In genomic region chr12:122203968-122204828, GRCh38 we compare ENCODE assay signal across 8 cellular contexts. TPM values are rescaled to one million over a fixed set of nuclear protein-coding genes. Genes with fewer than 3 reads are reported as not detected.
DNase-seq lines count a peak whose midpoint lies in the region; ATAC-seq, FAIRE-seq and TF ChIP-seq lines count a peak whose summit lies in the region.

No MANE protein-coding gene starts in this region.

- TF ChIP-seq CTCF in kidney (IDR thresholded peaks at IDR 0.05; ENCODE audit: borderline replicate concordance, extremely low read depth, insufficient read depth) (no peak), stomach (IDR thresholded peaks at IDR 0.05) (no peak)

- POLR2A ChIA-PET in activated naive CD8-positive, alpha-beta T cell treated with anti-CD3 and anti-CD28 coated beads, Interleukin-2, amount 10 ng/mL, durations not matched to agents 7 days and 5 days (lab: Charles Lee): no interaction called here

- peak; percentile 34 for DNase-seq in stimulated activated CD4-positive, alpha-beta T cell treated with anti-CD3 and anti-CD28 coated beads, Interleukin-4, amount 100 ng/mL, for 1 hour
- DNase-seq in stimulated activated CD4-positive, alpha-beta T cell treated with anti-CD3 and anti-CD28 coated beads, Interleukin-1b, Interleukin-23, amount 100 ng/mL, for 48 hours: no peak
- no peak for DNase-seq in activated naive CD8-positive, alpha-beta T cell treated with anti-CD3 and anti-CD28 coated beads, Interleukin-2, amount 10 ng/mL, durations not matched to agents 7 days and 5 days
- DNase-seq in kidney (peak; percentile 71), stomach (no peak), NCI-H510A (lab: John Stamatoyannopoulos, UW) (no peak), NCI-H1436 treated with DMSO at 0.1 percent for 48 hours (lab: John Stamatoyannopoulos, UW) (no peak), hepatic stellate cell (ENCODE audit: low spot score) (no peak)

- peaks cover 8% of the 10 kb centered on the region for H3K4me1 Mint-ChIP-seq in activated naive CD8-positive, alpha-beta T cell treated with anti-CD3 and anti-CD28 coated beads, Interleukin-2, amount 10 ng/mL, durations not matched to agents 7 days and 5 days

- WGBS in stomach, 5 donors: 6 to 20% (median 6%) methylated on average over 20 to 92 of the region's 92 CpGs

- H3K27ac ChIP-seq in kidney (ENCODE audit: low read depth in 2 of 2, low read length in 2 of 2): no peak overlapping the region
- no peak overlapping the region for H3K27ac ChIP-seq in stomach

- ATAC-seq in activated naive CD8-positive, alpha-beta T cell treated with anti-CD3 and anti-CD28 coated beads, Interleukin-2, amount 10 ng/mL, durations not matched to agents 7 days and 5 days (ENCODE audit: low read depth): no peak

- intact Hi-C loops in kidney (cut with DNase I) (no loop called here), stomach (cut with DNase I; ENCODE audit: low total_unique reads) (no loop called here)

- peak overlapping the region; percentile 57 for H3K4me3 Mint-ChIP-seq in activated naive CD8-positive, alpha-beta T cell treated with anti-CD3 and anti-CD28 coated beads, Interleukin-2, amount 10 ng/mL, durations not matched to agents 7 days and 5 days

- H3K4me1 ChIP-seq in kidney (ENCODE audit: control insufficient read depth in 1 of 2, insufficient read depth in 1 of 2, low read depth in 1 of 2, low read length in 2 of 2): peaks cover 0 to 7% of the 10 kb centered on the region in 2 donors
- peaks cover 19 to 29% (median 24%) of the 10 kb centered on the region in 4 donors for H3K4me1 ChIP-seq in stomach

- peaks cover 25% of the 10 kb centered on the region for H3K27me3 Mint-ChIP-seq in activated naive CD8-positive, alpha-beta T cell treated with anti-CD3 and anti-CD28 coated beads, Interleukin-2, amount 10 ng/mL, durations not matched to agents 7 days and 5 days

- no peak for FAIRE-seq in kidney (lab: Jason Lieb, UNC)

- H3K9me3 ChIP-seq in kidney (ENCODE audit: control insufficient read depth in 1 of 2, low read length in 2 of 2) (no peaks in the 10 kb centered on the region), stomach (no peaks in the 10 kb centered on the region)

- no peak overlapping the region for H3K9ac ChIP-seq in kidney (ENCODE audit: low read length in 2 of 2)

- no peak overlapping the region for H3K4me3 ChIP-seq in kidney (ENCODE audit: low read length in 2 of 2)
- H3K4me3 ChIP-seq in stomach: peak overlapping the region; percentile 54 to 79 (median 66)

- peaks cover 5 to 64% (median 49%) of the 10 kb centered on the region in 3 donors for H3K27me3 ChIP-seq in stomach

- TF ChIP-seq EP300 in stomach (IDR thresholded peaks at IDR 0.05): no peak

- H3K27ac Mint-ChIP-seq in activated naive CD8-positive, alpha-beta T cell treated with anti-CD3 and anti-CD28 coated beads, Interleukin-2, amount 10 ng/mL, durations not matched to agents 7 days and 5 days: no peak overlapping the region

- H3K9me3 Mint-ChIP-seq in activated naive CD8-positive, alpha-beta T cell treated with anti-CD3 and anti-CD28 coated beads, Interleukin-2, amount 10 ng/mL, durations not matched to agents 7 days and 5 days: no peaks in the 10 kb centered on the region

- H3K36me3 ChIP-seq in kidney (ENCODE audit: control insufficient read depth in 1 of 2, insufficient read depth in 2 of 2, low read length in 2 of 2) (peaks cover 9 to 11% of the 10 kb centered on the region in 2 donors), stomach (peaks cover 22 to 28% (median 27%) of the 10 kb centered on the region in 4 donors)

- TF ChIP-seq POLR2A in stomach (IDR thresholded peaks at IDR 0.05): no peak

- peaks cover 9% of the 10 kb centered on the region for H3K36me3 Mint-ChIP-seq in activated naive CD8-positive, alpha-beta T cell treated with anti-CD3 and anti-CD28 coated beads, Interleukin-2, amount 10 ng/mL, durations not matched to agents 7 days and 5 days

RNA-seq across cellular contexts. Expression of gene B3GNT4, which starts 0.7 kb away (rescaled TPM):
- total RNA-seq in activated naive CD8-positive, alpha-beta T cell treated with anti-CD3 and anti-CD28 coated beads, Interleukin-2, amount 10 ng/mL, durations not matched to agents 7 days and 5 days: 1 to 10 TPM; 1.1 to 1.6 TPM
- total RNA-seq in kidney: 0.35 TPM
- polyA plus RNA-seq in kidney (ENCODE audit: insufficient read depth, low read depth, low replicate concordance): 8.0 TPM
- total RNA-seq in stomach: under 1 TPM in 1 of 5 donors, not detected in 4; 0.58 TPM
- polyA plus RNA-seq in stomach: under 1 TPM; 0.61 to 0.81 (median 0.63) TPM

RNA-seq across cellular contexts. Expression of gene LRRC43, which starts 21.3 kb away (rescaled TPM):
- total RNA-seq in activated naive CD8-positive, alpha-beta T cell treated with anti-CD3 and anti-CD28 coated beads, Interleukin-2, amount 10 ng/mL, durations not matched to agents 7 days and 5 days: under 1 TPM in 1 of 2 experiments, not detected in 1; 0.50 TPM
- 4.8 TPM for total RNA-seq in kidney
- 7.9 TPM for polyA plus RNA-seq in kidney (ENCODE audit: insufficient read depth, low read depth, low replicate concordance)
- 1 to 10 TPM in 2 of 5 donors, not detected in 3; 1.3 to 2.2 TPM for total RNA-seq in stomach
- polyA plus RNA-seq in stomach: not detected

RNA-seq across cellular contexts. Expression of gene DIABLO, which starts 21.7 kb away (rescaled TPM):
- 10 to 100 TPM; 44.4 to 45.5 TPM for total RNA-seq in activated naive CD8-positive, alpha-beta T cell treated with anti-CD3 and anti-CD28 coated beads, Interleukin-2, amount 10 ng/mL, durations not matched to agents 7 days and 5 days
- total RNA-seq in kidney: 43.7 TPM
- polyA plus RNA-seq in kidney (ENCODE audit: insufficient read depth, low read depth, low replicate concordance): 97.7 TPM
- 10 to 100 TPM; 11.9 to 62.2 (median 50.7) TPM for total RNA-seq in stomach
- polyA plus RNA-seq in stomach: 10 to 100 TPM; 36.1 to 41.8 (median 41.4) TPM

RNA-seq across cellular contexts. Expression of gene IL31, which starts 30.2 kb away (rescaled TPM):
- not detected for total RNA-seq in activated naive CD8-positive, alpha-beta T cell treated with anti-CD3 and anti-CD28 coated beads, Interleukin-2, amount 10 ng/mL, durations not matched to agents 7 days and 5 days
- total RNA-seq in kidney: not detected
- not detected for polyA plus RNA-seq in kidney (ENCODE audit: insufficient read depth, low read depth, low replicate concordance)
- total RNA-seq in stomach: not detected
- not detected for polyA plus RNA-seq in stomach

Comparison
In these comparisons a context has a peak if more than half of its experiments do, and no peak if none do; other contexts are left out.
1. DNase-seq: peak in stimulated activated CD4-positive, alpha-beta T cell treated with anti-CD3 and anti-CD28 coated beads, Interleukin-4, amount 100 ng/mL, for 1 hour (single experiment) and kidney (single experiment); none in stimulated activated CD4-positive, alpha-beta T cell treated with anti-CD3 and anti-CD28 coated beads, Interleukin-1b, Interleukin-23, amount 100 ng/mL, for 48 hours (single experiment), activated naive CD8-positive, alpha-beta T cell treated with anti-CD3 and anti-CD28 coated beads, Interleukin-2, amount 10 ng/mL, durations not matched to agents 7 days and 5 days (single experiment), stomach (single experiment), NCI-H510A (single experiment), NCI-H1436 treated with DMSO at 0.1 percent for 48 hours (single experiment) and hepatic stellate cell (single experiment).
2. H3K4me3 ChIP-seq: peak in stomach (4 of 4); none in kidney (0 of 2).